In the genomic region with DNA sequence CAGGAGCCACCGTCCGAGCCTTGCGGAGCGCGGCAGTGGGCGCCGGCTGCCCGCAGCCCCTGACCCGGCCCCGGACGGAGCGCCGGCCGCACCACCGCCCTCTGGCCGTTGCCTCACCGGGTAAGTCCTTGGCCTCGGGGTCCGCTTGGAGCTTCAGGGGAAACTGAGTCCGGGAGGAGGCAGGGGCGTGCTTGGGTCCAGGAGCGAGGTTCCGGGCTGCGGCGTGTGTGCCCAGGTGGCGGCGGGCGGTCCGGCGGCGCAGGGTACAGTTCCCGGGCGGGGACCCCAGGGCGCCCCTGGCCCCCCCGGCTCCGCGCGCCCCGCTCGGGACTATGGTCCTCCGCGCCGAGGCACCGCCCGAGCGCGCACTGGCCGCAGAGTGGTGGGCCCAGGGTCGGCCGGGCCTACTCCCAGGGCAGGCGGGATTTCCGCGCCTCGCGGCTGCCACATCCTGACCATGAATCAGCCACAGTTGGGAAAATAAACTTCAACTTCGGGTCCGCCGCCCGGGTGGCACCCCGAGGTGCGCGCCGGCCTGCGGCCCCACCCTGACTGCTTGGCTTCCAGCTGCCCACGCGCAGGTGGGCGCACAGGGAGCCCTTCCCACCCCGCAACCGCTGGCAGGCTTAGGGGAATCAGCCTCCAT, we compare ENCODE assay signal across 8 cellular contexts. TPM values are rescaled to one million over a fixed set of nuclear protein-coding genes. Genes with fewer than 3 reads are reported as not detected.
A peak's percentile ranks its signal among the peaks of the same experiment; 100 is the strongest.
DNase-seq lines count a peak whose midpoint lies in the region; ATAC-seq and TF ChIP-seq lines count a peak whose summit lies in the region.

No MANE protein-coding gene starts in this region.

- H3K79me2 ChIP-seq in OCI-LY3 (ENCODE audit: low read length), result peaks cover 25% of the 10 kb centered on the region

- H3K27ac ChIP-seq in OCI-LY3 (ENCODE audit: low read length), result no peak overlapping the region
- H3K27ac ChIP-seq in dorsolateral prefrontal cortex, result peak overlapping the region; percentile 23 to 99 (median 97)

- peaks cover 9% of the 10 kb centered on the region for H3K4me1 ChIP-seq in OCI-LY3 (ENCODE audit: low read length)

- H3K36me3 ChIP-seq in OCI-LY3 (replicated peaks; ENCODE audit: low read depth, low read length), result peaks cover 5% of the 10 kb centered on the region

- DNase-seq in GM12864 (ENCODE audit: low read depth) (no peak), dorsolateral prefrontal cortex (no peak), myocyte (ENCODE audit: low read depth) (peak; percentile 22), 8988T (no peak), NCI-H524 treated with DMSO at 0.1 percent for 48 hours (lab: John Stamatoyannopoulos, UW) (no peak), AML-193 (lab: John Stamatoyannopoulos, UW) (no peak)

- no peak for ATAC-seq in HG02571 (IDR thresholded peaks at IDR 0.05; ENCODE audit: unreplicated experiment)

- no peaks in the 10 kb centered on the region for H3K9me3 ChIP-seq in OCI-LY3 (ENCODE audit: insufficient read depth, low read length)

- H3K27me3 ChIP-seq in OCI-LY3 (ENCODE audit: low read depth, low read length), result peaks cover 4% of the 10 kb centered on the region; the same call in 1 of the 2 replicates
- no peaks in the 10 kb centered on the region for H3K27me3 ChIP-seq in dorsolateral prefrontal cortex

- peak overlapping the region; percentile 73 for H3K9ac ChIP-seq in OCI-LY3 (ENCODE audit: low read length)

- intact Hi-C loops in dorsolateral prefrontal cortex (cut with DNase I), result no loop called here

- peaks cover 34% of the 10 kb centered on the region for H4K20me1 ChIP-seq in OCI-LY3 (ENCODE audit: insufficient read depth, low read length)

- H2AFZ ChIP-seq in OCI-LY3 (ENCODE audit: low read depth, low read length), result no peak overlapping the region

- peak overlapping the region; percentile 97 for H3K4me2 ChIP-seq in OCI-LY3 (ENCODE audit: low read length)

- TF ChIP-seq CTCF in GM12864 (IDR thresholded peaks at IDR 0.05; ENCODE audit: low read depth, low read length, missing control alignments) (no peak), OCI-LY3 (IDR thresholded peaks at IDR 0.05; ENCODE audit: low read depth, low read length) (no peak), dorsolateral prefrontal cortex (IDR thresholded peaks at IDR 0.05 in 54 of 56, conservative IDR thresholded peaks at IDR 0.05 in 2 of 56; ENCODE audit: low read depth in 1 of 56, partially characterized antibody in 56 of 56) (peak in 2 of 56 donors; percentile 3 to 13)

- H3K4me3 ChIP-seq in GM12864 (ENCODE audit: low read depth, low read length), result peak overlapping the region; percentile 59
- peak overlapping the region; percentile 80 for H3K4me3 ChIP-seq in OCI-LY3 (ENCODE audit: low read length)
- peak overlapping the region; percentile 67 to 98 (median 88) for H3K4me3 ChIP-seq in dorsolateral prefrontal cortex

RNA-seq across cellular contexts. Expression of a gene that starts 0.3 kb away (rescaled TPM):
- total RNA-seq in dorsolateral prefrontal cortex (100 to 1,000 TPM in 97 of 120 experiments, 10 to 100 TPM in 23; 69.5 to 290 (median 127) TPM), myocyte (87.3 and 113 TPM in 2 replicates)
- 122 TPM for polyA plus RNA-seq in myocyte (2012)

RNA-seq across cellular contexts. Expression of a gene that starts 34.3 kb away (rescaled TPM):
- total RNA-seq in dorsolateral prefrontal cortex (10 to 100 TPM in 62 of 120 experiments, 1 to 10 TPM in 58; 4.2 to 28.9 (median 10.3) TPM), myocyte (11.2 and 20.2 TPM in 2 replicates)
- 11.3 TPM for polyA plus RNA-seq in myocyte (2012)
